1 cellular context compared by ENCODE assay signal in genomic region chr11:3837793-3838192, GRCh38.
TF ChIP-seq lines count a peak whose summit lies in the region.

No MANE protein-coding gene starts in this region.

TF ChIP-seq in HepG2, 621 proteins besides CTCF, POLR2A, EP300 and RAD21:
- no peak for TF ChIP-seq ZMYM3 (CRISPR knock-in tag; IDR thresholded peaks at IDR 0.05)
- no peak for TF ChIP-seq MXD1 (CRISPR knock-in tag; IDR thresholded peaks at IDR 0.05)
- no peak for TF ChIP-seq JUND (CRISPR knock-in tag; IDR thresholded peaks at IDR 0.05)
- no peak for TF ChIP-seq BCLAF1 (IDR thresholded peaks at IDR 0.05)
- no peak for TF ChIP-seq ZNF609 (CRISPR knock-in tag; IDR thresholded peaks at IDR 0.05; ENCODE audit: borderline replicate concordance)
- no peak for TF ChIP-seq U2AF2 (IDR thresholded peaks at IDR 0.05; ENCODE audit: low read depth, low read length)
- no peak for TF ChIP-seq DR1 (CRISPR knock-in tag; IDR thresholded peaks at IDR 0.05)
- TF ChIP-seq POLR2AphosphoS5 (IDR thresholded peaks at IDR 0.05; ENCODE audit: low read depth, low read length): no peak
- no peak for TF ChIP-seq KAT7 (CRISPR knock-in tag; IDR thresholded peaks at IDR 0.05; ENCODE audit: borderline replicate concordance)
- no peak for TF ChIP-seq ATF3 (CRISPR knock-in tag; IDR thresholded peaks at IDR 0.05)
TF ChIP-seq in HepG2: peak in this region for 0.
